Comparison of ENCODE assay signal across 30 cellular contexts in the genomic region with DNA sequence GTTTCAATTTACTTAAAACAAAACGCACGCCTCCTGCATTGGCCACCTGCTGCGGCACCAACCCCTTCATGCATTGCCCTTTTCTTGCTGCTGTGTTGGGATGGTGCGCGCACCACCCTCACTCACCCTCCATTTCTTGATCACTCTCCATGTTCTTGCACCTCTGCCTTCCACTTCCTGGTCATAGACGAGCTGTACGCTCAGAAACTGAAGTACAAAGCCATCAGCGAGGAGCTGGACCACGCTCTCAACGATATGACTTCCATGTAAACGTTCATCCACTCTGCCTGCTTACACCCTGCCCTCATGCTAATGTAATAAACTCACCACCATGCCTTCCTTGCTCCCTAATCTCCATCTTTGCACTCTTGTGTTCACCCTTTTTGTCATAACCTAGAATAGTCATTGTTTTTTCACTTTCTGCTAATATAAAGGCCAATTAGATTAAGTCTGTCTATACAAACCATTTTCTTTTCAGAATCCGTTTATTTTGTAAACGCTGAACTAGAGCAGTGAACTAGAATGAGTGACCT. TPM values are rescaled to one million over a fixed set of nuclear protein-coding genes. Genes with fewer than 3 reads are reported as not detected.
A peak's percentile ranks its signal among the peaks of the same experiment; 100 is the strongest.
DNase-seq lines count a peak whose midpoint lies in the region; FAIRE-seq and TF ChIP-seq lines count a peak whose summit lies in the region.
"Had no signal": no experiment of that assay in that cellular context is flagged by ENCODE, and none has a peak within 500 bp of the region (broad histone marks: within the 10 kb centered on the region; RNA-seq: fewer than 3 reads in every experiment).

No MANE protein-coding gene starts in this region.

- H3K23ac ChIP-seq in H9 (ENCODE audit: insufficient read length, low read depth, low read length): no peak overlapping the region

- H3K9ac ChIP-seq in H9 (ENCODE audit: extremely low read depth, insufficient read length, low read length) (no peak overlapping the region), stomach smooth muscle (ENCODE audit: low read length in 2 of 2) (peak overlapping the region in 1 of 2 donors; percentile 36)

- H3K4me3 Mint-ChIP-seq in H9: no peak overlapping the region
- H3K4me3 Mint-ChIP-seq: CD8-positive, alpha-beta memory T cell; naive B cell; stimulated activated naive B cell treated with anti-CD40 and anti-IgM and Interleukin-4, amounts not matched to agents 10 μg/mL and 1 μg/mL and 100 μg/mL, for 72 hours had no signal

- no peaks in the 10 kb centered on the region for H3K9me3 Mint-ChIP-seq in H9
- H3K9me3 Mint-ChIP-seq: activated naive CD4-positive, alpha-beta T cell treated with anti-CD3 and anti-CD28 coated beads, Interleukin-2, amount 50 U/mL, for 72 hours; CD8-positive, alpha-beta memory T cell; naive B cell; stimulated activated naive B cell treated with anti-CD40 and anti-IgM and Interleukin-4, amounts not matched to agents 10 μg/mL and 1 μg/mL and 100 μg/mL, for 72 hours had no signal

- H2BK15ac ChIP-seq in H9 (ENCODE audit: low read depth, low read length): no peak overlapping the region

- H3K27ac ChIP-seq in H9 (ENCODE audit: insufficient read length, low read depth, low read length) (no peak overlapping the region), muscle layer of duodenum (ENCODE audit: low read length) (peak overlapping the region; percentile 13), stomach smooth muscle (ENCODE audit: low read length) (peak overlapping the region; percentile 58), substantia nigra (ENCODE audit: low read depth, low read length, poor library complexity, severe bottlenecking) (no peak overlapping the region)
- H3K27ac ChIP-seq: left lung, skin epidermis, suprapubic skin, WERI-Rb-1 had no signal

- H2BK12ac ChIP-seq in H9 (ENCODE audit: insufficient read length, low read depth, low read length): no peak overlapping the region

- H3K27me3 ChIP-seq in H9 (ENCODE audit: insufficient read depth, low read length) (no peaks in the 10 kb centered on the region), muscle layer of duodenum (ENCODE audit: low read depth, low read length) (no peaks in the 10 kb centered on the region), stomach smooth muscle (ENCODE audit: control insufficient read depth in 1 of 2, insufficient read depth in 2 of 2, low read length in 2 of 2) (no peaks in the 10 kb centered on the region)
- H3K27me3 ChIP-seq: left lung, suprapubic skin had no signal

- H3K36me3 ChIP-seq in muscle layer of duodenum (ENCODE audit: control insufficient read depth in 1 of 2, insufficient read depth in 2 of 2, low read length in 2 of 2) (peaks cover 87 to 93% of the 10 kb centered on the region in 2 donors), stomach smooth muscle (ENCODE audit: control insufficient read depth in 2 of 2, insufficient read depth in 2 of 2, low read length in 2 of 2) (peaks cover 76 to 87% of the 10 kb centered on the region in 2 donors)

- no peak overlapping the region for H3K4me2 ChIP-seq in H9 (ENCODE audit: insufficient read depth, insufficient read length, low read length)

- no peak overlapping the region for H3T11ph ChIP-seq in H9 (ENCODE audit: low read length)

- no peaks in the 10 kb centered on the region for H3K79me2 ChIP-seq in H9 (ENCODE audit: insufficient read depth, low read length)

- no peak overlapping the region for H2BK5ac ChIP-seq in H9 (ENCODE audit: insufficient read length, low read length)

- no peak overlapping the region for H4K5ac ChIP-seq in H9 (ENCODE audit: insufficient read length, low read depth, low read length)

- peaks cover 50 to 98% (median 96%) of the 10 kb centered on the region in 3 experiments; a peak in 6 of 7 replicates for H3K36me3 Mint-ChIP-seq in H9 (ENCODE audit: insufficient read depth in 1 of 3, low read depth in 3 of 3)

- TF ChIP-seq POLR2A in H54 (IDR thresholded peaks at IDR 0.05; ENCODE audit: low read depth, low read length): no peak

- no peak overlapping the region for H2BK120ac ChIP-seq in H9 (ENCODE audit: low read depth, low read length, poor library complexity, severe bottlenecking)

- H2BK20ac ChIP-seq in H9 (ENCODE audit: low read depth, low read length, poor library complexity, severe bottlenecking): no peak overlapping the region

- H3K9me3 ChIP-seq in H9 (ENCODE audit: control insufficient read depth, low read depth, low read length): no peaks in the 10 kb centered on the region
- H3K9me3 ChIP-seq in muscle layer of duodenum (ENCODE audit: control insufficient read depth in 1 of 2, low read length in 2 of 2): no peaks in the 10 kb centered on the region
- H3K9me3 ChIP-seq in stomach smooth muscle (ENCODE audit: control insufficient read depth in 2 of 2, low read length in 2 of 2): no peaks in the 10 kb centered on the region
- H3K9me3 ChIP-seq: HAP-1, left lung, suprapubic skin had no signal

- H3K4me3 ChIP-seq in muscle layer of duodenum (ENCODE audit: low read depth in 1 of 2, low read length in 2 of 2) (no peak overlapping the region), stomach smooth muscle (ENCODE audit: low read length in 2 of 2) (peak overlapping the region in 1 of 2 donors; percentile 15)
- H3K4me3 ChIP-seq: HAP-1, left lung, skin epidermis, suprapubic skin had no signal

- H3K4me1 ChIP-seq in H9 (ENCODE audit: insufficient read depth, low read length) (no peaks in the 10 kb centered on the region), muscle layer of duodenum (ENCODE audit: control insufficient read depth in 1 of 2, insufficient read depth in 2 of 2, low read length in 2 of 2) (peaks cover 0 to 78% of the 10 kb centered on the region in 2 donors), stomach smooth muscle (ENCODE audit: control insufficient read depth, insufficient read depth, low read length) (peaks cover 57% of the 10 kb centered on the region)
- H3K4me1 ChIP-seq: left lung, suprapubic skin had no signal

- H3K79me1 ChIP-seq in H9 (ENCODE audit: insufficient read depth, low read depth, low read length, poor library complexity, severe bottlenecking): no peaks in the 10 kb centered on the region

- no peak overlapping the region for H2AFZ ChIP-seq in H9 (ENCODE audit: low read length)

- FAIRE-seq in H54 (lab: Jason Lieb, UNC): no peak
- FAIRE-seq: bronchial epithelial cell, colon, GM19239 had no signal

- H3K27ac Mint-ChIP-seq in H9: peak overlapping the region in 2 of 3 experiments; percentile 24 to 67; a peak in 4 of 7 replicates
- H3K27ac Mint-ChIP-seq: naive B cell; stimulated activated naive B cell treated with anti-CD40 and anti-IgM and Interleukin-4, amounts not matched to agents 10 μg/mL and 1 μg/mL and 100 μg/mL, for 72 hours had no signal

- H3K27me3 Mint-ChIP-seq in H9 (ENCODE audit: low read depth): no peaks in the 10 kb centered on the region
- H3K27me3 Mint-ChIP-seq: CD8-positive, alpha-beta memory T cell; naive B cell; stimulated activated naive B cell treated with anti-CD40 and anti-IgM and Interleukin-4, amounts not matched to agents 10 μg/mL and 1 μg/mL and 100 μg/mL, for 72 hours had no signal

- H3K4me1 Mint-ChIP-seq in H9: peaks cover 16 to 19% of the 10 kb centered on the region in 2 experiments
- H3K4me1 Mint-ChIP-seq: CD8-positive, alpha-beta memory T cell; naive B cell; stimulated activated naive B cell treated with anti-CD40 and anti-IgM and Interleukin-4, amounts not matched to agents 10 μg/mL and 1 μg/mL and 100 μg/mL, for 72 hours had no signal

- no peaks in the 10 kb centered on the region for H3K23me2 ChIP-seq in H9 (ENCODE audit: insufficient read length, low read depth, low read length, poor library complexity, severe bottlenecking)

- no peak overlapping the region for H2AK5ac ChIP-seq in H9 (ENCODE audit: insufficient read length, low read length)

- WGBS in H9 (ENCODE audit: extremely low coverage, insufficient read length, low lambda C conversion rate): no CpG with 5 or more reads among the region's 13 CpGs

- TF ChIP-seq CTCF in H9 (conservative IDR thresholded peaks at IDR 0.05): no peak

- H3K4ac ChIP-seq in H9 (ENCODE audit: low read depth, low read length): no peak overlapping the region

- H3K56ac ChIP-seq in H9 (ENCODE audit: insufficient read length, low read depth, low read length): no peak overlapping the region

- DNase-seq in H9: no peak
- peak; percentile 20 for DNase-seq in astrocyte of the hippocampus (ENCODE audit: low read depth, low spot score)
- DNase-seq in 8988T: no peak
- no peak for DNase-seq in substantia nigra (lab: John Stamatoyannopoulos, UW)
- no peak for DNase-seq in H54 (ENCODE audit: insufficient read length, low spot score)
- DNase-seq: activated CD4-positive, alpha-beta T cell treated with anti-CD3 and anti-CD28 coated beads for 48 hours; activated effector memory CD4-positive, alpha-beta T cell treated with Interleukin-2 at 50 U/mL for 16 hours; CD8-positive, alpha-beta memory T cell; DMS 273 treated with DMSO at 0.1 percent for 48 hours; effector CD4-positive, alpha-beta T cell; left lung; naive B cell; NCI-H1436 treated with DMSO at 0.1 percent for 48 hours; NCI-H2081 treated with DMSO at 0.1 percent for 48 hours; NCI-H226; NCI-H69; occipital lobe; SHP77 treated with DMSO at 0.1 percent for 48 hours; stimulated activated naive B cell treated with anti-CD40 and anti-IgM and Interleukin-4, amounts not matched to agents 10 μg/mL and 1 μg/mL and 100 μg/mL, for 72 hours; T1000; WERI-Rb-1 had no signal

- no peak overlapping the region for H3K14ac ChIP-seq in H9 (ENCODE audit: insufficient read depth, low read length)

- H4K20me1 ChIP-seq in H9 (ENCODE audit: control insufficient read depth, insufficient read depth, insufficient read length): no peaks in the 10 kb centered on the region

- H4K8ac ChIP-seq in H9 (replicated peaks; ENCODE audit: insufficient read length, low read depth, low read length): no peak overlapping the region

- H3K18ac ChIP-seq in H9 (ENCODE audit: insufficient read length, low read depth, low read length): no peak overlapping the region

- no peak overlapping the region for H4K91ac ChIP-seq in H9 (ENCODE audit: insufficient read length, low read depth, low read length)

RNA-seq across cellular contexts. Expression of a gene that starts 21.4 kb away (rescaled TPM):
- 731 and 748 TPM in 2 replicates for total RNA-seq in H9 (2021)

RNA-seq across cellular contexts. Expression of a gene that starts 57.7 kb away (rescaled TPM):
- 10.3 and 10.6 TPM in 2 replicates for total RNA-seq in H9 (2021)

Comparison
In these comparisons a context has a peak if more than half of its experiments do, and no peak if none do; other contexts are left out.
1. H3K27ac ChIP-seq: peak in muscle layer of duodenum (single experiment) and stomach smooth muscle (single experiment); none in H9 (single experiment) and substantia nigra (single experiment).